In genomic region chr5:139686356-139686918, GRCh38 we compare ENCODE assay signal across 18 cellular contexts. TPM values are rescaled to one million over a fixed set of nuclear protein-coding genes. Genes with fewer than 3 reads are reported as not detected.
DNase-seq lines count a peak whose midpoint lies in the region; ATAC-seq and TF ChIP-seq lines count a peak whose summit lies in the region.
"Had no signal": no experiment of that assay in that cellular context is flagged by ENCODE, and none has a peak within 500 bp of the region (broad histone marks: within the 10 kb centered on the region; RNA-seq: fewer than 3 reads in every experiment).

No MANE protein-coding gene starts in this region.

- H3K36me3 ChIP-seq in OCI-LY1 (ENCODE audit: insufficient read depth, low read length) (peaks cover 37% of the 10 kb centered on the region), mesodermal cell (ENCODE audit: control insufficient read depth, insufficient read depth, low read length) (peaks cover 41% of the 10 kb centered on the region)

- H3K27ac ChIP-seq in OCI-LY1 (ENCODE audit: low read depth, low read length, poor library complexity, severe bottlenecking) = peak overlapping the region; percentile 70
- H3K27ac ChIP-seq in dorsolateral prefrontal cortex = peak overlapping the region in 58 of 59 donors; percentile 25 to 100 (median 98)
- H3K27ac ChIP-seq in mesodermal cell (ENCODE audit: low read depth, low read length, severe bottlenecking) = peak overlapping the region; percentile 16

- peaks cover 58 to 90% of the 10 kb centered on the region in 2 donors for H3K4me1 Mint-ChIP-seq in stimulated activated naive B cell treated with anti-CD40 and anti-IgM and Interleukin-4, amounts not matched to agents 10 μg/mL and 1 μg/mL and 100 μg/mL, for 72 hours

- H3K4me1 ChIP-seq in OCI-LY1 (ENCODE audit: insufficient read depth, low read length, severe bottlenecking) (peaks cover 77% of the 10 kb centered on the region), mesodermal cell (ENCODE audit: control insufficient read depth, insufficient read depth, low read length, poor library complexity, severe bottlenecking) (peaks cover 67% of the 10 kb centered on the region)

- no peaks in the 10 kb centered on the region for H3K9me2 ChIP-seq in OCI-LY1 (ENCODE audit: low read depth, low read length)

- no peak overlapping the region for H3K9ac ChIP-seq in OCI-LY1 (ENCODE audit: low read length)

- intact Hi-C loops in dorsolateral prefrontal cortex (cut with DNase I) (no loop called here), lower leg skin (cut with DNase I; ENCODE audit: low total_unique reads) (loop anchor here (5.0 kb wide), 1 partner anchor 54 kb away; no protein-coding TSS in a partner anchor)

- peak in 1 of 10 donors; percentile 6 for DNase-seq in dorsolateral prefrontal cortex
- no peak for DNase-seq in stimulated activated naive B cell treated with anti-CD40 and anti-IgM and Interleukin-4, amounts not matched to agents 10 μg/mL and 1 μg/mL and 100 μg/mL, for 72 hours
- no peak for DNase-seq in lower leg skin (ENCODE audit: low spot score in 2 of 2)
- DNase-seq in NCI-H1092 treated with DMSO at 0.1 percent for 48 hours (lab: John Stamatoyannopoulos, UW) = no peak
- DNase-seq: CD4-positive, alpha-beta T cell; GDM1; KG1; NCI-H187; NCI-H524 treated with DMSO at 0.1 percent for 48 hours; stimulated activated CD4-positive, alpha-beta T cell treated with anti-CD3 and anti-CD28 coated beads, Interleukin-4, amount 100 ng/mL, for 1 hour; T-cell had no signal

- no peak for TF ChIP-seq POLR2A in lower leg skin (IDR thresholded peaks at IDR 0.05)

- no peak for ATAC-seq in stimulated activated naive B cell treated with anti-CD40 and anti-IgM and Interleukin-4, amounts not matched to agents 10 μg/mL and 1 μg/mL and 100 μg/mL, for 72 hours (replicated peaks)
- no peak for ATAC-seq in GM19452 (IDR thresholded peaks at IDR 0.05; ENCODE audit: unreplicated experiment)
- no peak for ATAC-seq in HG03354 (IDR thresholded peaks at IDR 0.05; ENCODE audit: poor library complexity, severe bottlenecking, unreplicated experiment)
- ATAC-seq: activated naive CD4-positive, alpha-beta T cell treated with anti-CD3 and anti-CD28 coated beads, Interleukin-2, amount 50 U/mL, for 72 hours; Panc1; T-cell had no signal

- TF ChIP-seq CTCF in OCI-LY1 (IDR thresholded peaks at IDR 0.05; ENCODE audit: low read length) = no peak
- no peak for TF ChIP-seq CTCF in dorsolateral prefrontal cortex (IDR thresholded peaks at IDR 0.05 in 54 of 56, conservative IDR thresholded peaks at IDR 0.05 in 2 of 56; ENCODE audit: low read depth in 1 of 56, partially characterized antibody in 56 of 56)
- no peak for TF ChIP-seq CTCF in lower leg skin (IDR thresholded peaks at IDR 0.05)

- H3K4me3 Mint-ChIP-seq in stimulated activated naive B cell treated with anti-CD40 and anti-IgM and Interleukin-4, amounts not matched to agents 10 μg/mL and 1 μg/mL and 100 μg/mL, for 72 hours = no peak overlapping the region
- H3K4me3 Mint-ChIP-seq: CD4-positive, alpha-beta T cell had no signal

- peaks cover 32 to 45% of the 10 kb centered on the region in 2 donors for H3K36me3 Mint-ChIP-seq in stimulated activated naive B cell treated with anti-CD40 and anti-IgM and Interleukin-4, amounts not matched to agents 10 μg/mL and 1 μg/mL and 100 μg/mL, for 72 hours
- H3K36me3 Mint-ChIP-seq: activated naive CD4-positive, alpha-beta T cell treated with anti-CD3 and anti-CD28 coated beads, Interleukin-2, amount 50 U/mL, for 72 hours had no signal

- peak overlapping the region; percentile 11; the same call in 1 of the 2 replicates for H3K4me2 ChIP-seq in OCI-LY1 (ENCODE audit: low read length)

- WGBS in mesodermal cell (ENCODE audit: insufficient coverage in 2 of 2), 2 experiments = 92 to 94% methylated on average over 5 to 7 of the region's 7 CpGs
- 83 to 96% methylated on average over 7 of the region's 7 CpGs for WGBS in lower leg skin, 2 donors

- H2AFZ ChIP-seq in OCI-LY1 (ENCODE audit: low read length) = no peak overlapping the region

- H3K9me3 ChIP-seq in OCI-LY1 (ENCODE audit: low read length) = no peaks in the 10 kb centered on the region
- no peaks in the 10 kb centered on the region for H3K9me3 ChIP-seq in mesodermal cell (ENCODE audit: control insufficient read depth, low read length)
- H3K9me3 ChIP-seq: esophagus muscularis mucosa had no signal

- H3K79me2 ChIP-seq in OCI-LY1 (ENCODE audit: insufficient read depth, low read length) = no peaks in the 10 kb centered on the region

- H3F3A ChIP-seq in OCI-LY1 (ENCODE audit: insufficient read depth, low read length) = no peaks in the 10 kb centered on the region

- peak overlapping the region; percentile 75 for H3K27ac Mint-ChIP-seq in stimulated activated naive B cell treated with anti-CD40 and anti-IgM and Interleukin-4, amounts not matched to agents 10 μg/mL and 1 μg/mL and 100 μg/mL, for 72 hours
- H3K27ac Mint-ChIP-seq: activated naive CD4-positive, alpha-beta T cell treated with anti-CD3 and anti-CD28 coated beads, Interleukin-2, amount 50 U/mL, for 72 hours; CD4-positive, alpha-beta T cell; T-cell had no signal

- H3K27me3 ChIP-seq in OCI-LY1 (ENCODE audit: insufficient read depth, low read length) = no peaks in the 10 kb centered on the region
- H3K27me3 ChIP-seq in dorsolateral prefrontal cortex = no peaks in the 10 kb centered on the region
- H3K27me3 ChIP-seq: esophagus muscularis mucosa had no signal

- no peaks in the 10 kb centered on the region for H4K20me1 ChIP-seq in OCI-LY1 (ENCODE audit: insufficient read depth, low read length)

- H3K27me3 Mint-ChIP-seq in stimulated activated naive B cell treated with anti-CD40 and anti-IgM and Interleukin-4, amounts not matched to agents 10 μg/mL and 1 μg/mL and 100 μg/mL, for 72 hours = no peaks in the 10 kb centered on the region
- H3K27me3 Mint-ChIP-seq: CD4-positive, alpha-beta T cell; T-cell had no signal

- no peaks in the 10 kb centered on the region for H3K9me3 Mint-ChIP-seq in stimulated activated naive B cell treated with anti-CD40 and anti-IgM and Interleukin-4, amounts not matched to agents 10 μg/mL and 1 μg/mL and 100 μg/mL, for 72 hours
- H3K9me3 Mint-ChIP-seq: activated naive CD4-positive, alpha-beta T cell treated with anti-CD3 and anti-CD28 coated beads, Interleukin-2, amount 50 U/mL, for 72 hours; CD4-positive, alpha-beta T cell; T-cell had no signal

- no peak overlapping the region for H3K4me3 ChIP-seq in OCI-LY1 (ENCODE audit: low read depth, low read length, poor library complexity, severe bottlenecking)
- H3K4me3 ChIP-seq in dorsolateral prefrontal cortex = no peak overlapping the region
- no peak overlapping the region for H3K4me3 ChIP-seq in mesodermal cell (ENCODE audit: extremely low read depth, insufficient read depth, low read length, poor library complexity, severe bottlenecking)
- H3K4me3 ChIP-seq in lower leg skin (ENCODE audit: low read depth, poor library complexity, severe bottlenecking) = no peak overlapping the region
- H3K4me3 ChIP-seq: esophagus muscularis mucosa had no signal

RNA-seq across cellular contexts. Expression of gene CXXC5, which starts 38.3 kb away (rescaled TPM):
- total RNA-seq in dorsolateral prefrontal cortex (100 to 1,000 TPM in 83 of 120 experiments, 10 to 100 TPM in 37; 79.1 to 229 (median 108) TPM), lower leg skin (10 to 100 TPM; 36.4 to 69.3 (median 45.2) TPM)
- polyA plus RNA-seq in mesodermal cell (2013, experiment 1 of 2) = 118 TPM
- polyA plus RNA-seq in mesodermal cell (2013, experiment 2 of 2) = 93.8 TPM

Comparison
In these comparisons a context has a peak if more than half of its experiments do, and no peak if none do; other contexts are left out.
1. H3K27ac ChIP-seq: peak in every context shown above with its lines; median percentile 98 in dorsolateral prefrontal cortex; 70 in OCI-LY1; 16 in mesodermal cell.